In genomic region chr12:81207173-81207572, GRCh38 we compare ENCODE assay signal across 1 cellular context.
TF ChIP-seq lines count a peak whose summit lies in the region.

No MANE protein-coding gene starts in this region.

TF ChIP-seq in neural cell, 6 proteins besides CTCF, POLR2A, EP300 and RAD21 (continued from another document):
- TF ChIP-seq REST (IDR thresholded peaks at IDR 0.05; ENCODE audit: borderline replicate concordance) (no peak), TAF1 (IDR thresholded peaks at IDR 0.05; ENCODE audit: low read depth) (no peak), MXI1 (conservative IDR thresholded peaks at IDR 0.05; ENCODE audit: poor library complexity, severe bottlenecking) (no peak), EZH2 (IDR thresholded peaks at IDR 0.05; ENCODE audit: borderline replicate concordance, insufficient read depth, low read length, poor library complexity, severe bottlenecking) (no peak)
TF ChIP-seq in neural cell: peak in this region for 0.
